Comparison of ENCODE assay signal across 6 cellular contexts in the genomic region with DNA sequence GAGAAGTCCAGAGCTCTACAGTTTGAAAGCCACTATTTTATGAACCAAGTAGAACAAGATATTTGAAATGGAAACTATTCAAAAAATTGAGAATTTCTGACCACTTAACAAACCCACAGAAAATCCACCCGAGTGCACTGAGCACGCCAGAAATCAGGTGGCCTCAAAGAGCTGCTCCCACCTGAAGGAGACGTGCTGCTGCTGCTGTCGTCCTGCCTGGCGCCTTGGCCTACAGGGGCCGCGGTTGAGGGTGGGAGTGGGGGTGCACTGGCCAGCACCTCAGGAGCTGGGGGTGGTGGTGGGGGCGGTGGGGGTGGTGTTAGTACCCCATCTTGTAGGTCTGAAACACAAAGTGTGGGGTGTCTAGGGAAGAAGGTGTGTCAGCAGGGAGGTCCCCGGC. TPM values are rescaled to one million over a fixed set of nuclear protein-coding genes. Genes with fewer than 3 reads are reported as not detected.
"Had no signal": no experiment of that assay in that cellular context is flagged by ENCODE, and none has a peak within 500 bp of the region (broad histone marks: within the 10 kb centered on the region; RNA-seq: fewer than 3 reads in every experiment).

No MANE protein-coding gene starts in this region.

RNA-seq across cellular contexts. Expression of a gene that starts 50.0 kb away (rescaled TPM):
- total RNA-seq: OCI-LY7, PC-9, RPMI7951, SJCRH30, SJSA1, SK-MEL-5 had no signal
